ENCODE assay signal across 29 cellular contexts in genomic region chr4:37844204-37844603, GRCh38.
"Had no signal": no experiment of that assay in that cellular context is flagged by ENCODE, and none has a peak within 500 bp of the region (broad histone marks: within the 10 kb centered on the region; RNA-seq: fewer than 3 reads in every experiment).

No MANE protein-coding gene starts in this region.

- ATAC-seq: effector memory CD8-positive, alpha-beta T cell; esophagus mucosa; foreskin keratinocyte; gastrocnemius medialis; gastroesophageal sphincter; heart left ventricle; heart right ventricle had no signal

- H3K9me3 ChIP-seq: colonic mucosa, esophagus muscularis mucosa, esophagus squamous epithelium, gastrocnemius medialis, gastroesophageal sphincter, heart left ventricle, heart right ventricle had no signal

- H3K27me3 ChIP-seq: colonic mucosa, dorsolateral prefrontal cortex, esophagus muscularis mucosa, esophagus squamous epithelium, foreskin keratinocyte, gastrocnemius medialis, gastroesophageal sphincter, heart left ventricle, heart right ventricle had no signal

- H3K4me1 Mint-ChIP-seq: endodermal cell had no signal

- H3K4me3 ChIP-seq: colonic mucosa, coronary artery, dorsolateral prefrontal cortex, esophagus muscularis mucosa, esophagus squamous epithelium, gastrocnemius medialis, gastroesophageal sphincter, heart left ventricle, heart right ventricle had no signal

- H3K27ac Mint-ChIP-seq: dendritic cell treated with granulocyte-macrophage colony-stimulating factor and Interleukin-4, amounts not matched to agents 40 ng/mL and 50 ng/mL, for 4 days; effector memory CD8-positive, alpha-beta T cell; endodermal cell had no signal

- DNase-seq: colonic mucosa; cortex of kidney; dermis blood vessel endothelial cell; dorsolateral prefrontal cortex; effector CD4-positive, alpha-beta T cell; effector CD8-positive, alpha-beta T cell; effector memory CD4-positive, alpha-beta T cell; effector memory CD8-positive, alpha-beta T cell; endodermal cell; erythroblast; esophagus squamous epithelium; foreskin fibroblast; foreskin keratinocyte; foreskin melanocyte; gastrocnemius medialis; glutamatergic neuron; head of caudate nucleus; heart left ventricle; heart right ventricle had no signal

- H3K27me3 Mint-ChIP-seq: dendritic cell treated with granulocyte-macrophage colony-stimulating factor and Interleukin-4, amounts not matched to agents 40 ng/mL and 50 ng/mL, for 4 days; effector memory CD8-positive, alpha-beta T cell had no signal

- H3K9me3 Mint-ChIP-seq: dendritic cell treated with granulocyte-macrophage colony-stimulating factor and Interleukin-4, amounts not matched to agents 40 ng/mL and 50 ng/mL, for 4 days; effector memory CD8-positive, alpha-beta T cell; endodermal cell had no signal

- H3K4me1 ChIP-seq: colonic mucosa, esophagus muscularis mucosa, foreskin keratinocyte, gastrocnemius medialis, gastroesophageal sphincter had no signal

- H3K4me3 Mint-ChIP-seq: dendritic cell treated with granulocyte-macrophage colony-stimulating factor and Interleukin-4, amounts not matched to agents 40 ng/mL and 50 ng/mL, for 4 days; effector memory CD8-positive, alpha-beta T cell; endodermal cell had no signal

- FAIRE-seq: colon, endometrium, endothelial cell of umbilical vein, frontal cortex had no signal

- H3K27ac ChIP-seq: colonic mucosa, coronary artery, dorsolateral prefrontal cortex, epithelial cell of prostate, esophagus muscularis mucosa, esophagus squamous epithelium, foreskin keratinocyte, gastrocnemius medialis, gastroesophageal sphincter, heart left ventricle, heart right ventricle had no signal
